20 cellular contexts compared by ENCODE assay signal in the genomic region with DNA sequence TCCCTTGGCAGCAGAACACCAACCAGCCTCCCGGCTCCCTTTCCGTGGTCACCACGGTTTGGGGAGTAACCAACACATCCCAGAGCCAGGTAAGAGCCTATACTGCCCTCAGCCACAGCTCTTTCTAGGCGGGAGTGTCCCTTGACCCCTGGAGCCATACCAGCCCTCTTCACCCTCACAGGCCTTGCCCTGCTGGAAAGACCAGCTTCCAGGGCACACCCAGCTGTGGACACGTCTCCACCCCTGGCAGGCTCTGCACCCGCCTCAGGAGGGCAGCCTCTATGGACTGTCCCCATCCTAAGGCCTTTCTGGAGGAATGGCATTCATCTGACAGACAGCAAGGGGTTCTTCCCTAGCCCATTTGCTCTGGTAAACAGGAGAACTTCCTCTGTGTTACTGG. TPM values are rescaled to one million over a fixed set of nuclear protein-coding genes. Genes with fewer than 3 reads are reported as not detected.
DNase-seq lines count a peak whose midpoint lies in the region; ATAC-seq and TF ChIP-seq lines count a peak whose summit lies in the region.
"Had no signal": no experiment of that assay in that cellular context is flagged by ENCODE, and none has a peak within 500 bp of the region (broad histone marks: within the 10 kb centered on the region; RNA-seq: fewer than 3 reads in every experiment).

No MANE protein-coding gene starts in this region.

- POLR2A ChIA-PET in activated CD8-positive, alpha-beta T cell treated with anti-CD3 and anti-CD28 coated beads, Interleukin-2, amount 10 ng/mL, durations not matched to agents 7 days and 5 days (lab: Charles Lee), result no interaction called here
- POLR2A ChIA-PET in activated CD8-positive, alpha-beta T cell treated with anti-CD3 and anti-CD28 coated beads for 36 hours (lab: Charles Lee), result no interaction called here

- no peak for TF ChIP-seq EP300 in stomach (IDR thresholded peaks at IDR 0.05)

- intact Hi-C loops in activated CD8-positive, alpha-beta T cell treated with anti-CD3 and anti-CD28 coated beads for 36 hours (cut with micrococcal nuclease), result loop anchor here (5.0 kb wide), 2 partner anchors 42 to 58 kb away; partner anchors contain the start of gene PPIF
- intact Hi-C loops in left colon (cut with DNase I, micrococcal nuclease) (no loop called here), stomach (cut with DNase I; ENCODE audit: low total_unique reads) (no loop called here)

- H3K9me3 ChIP-seq in T-helper 17 cell (ENCODE audit: control insufficient read depth, low read length, poor library complexity, severe bottlenecking), result no peaks in the 10 kb centered on the region
- no peaks in the 10 kb centered on the region for H3K9me3 ChIP-seq in stomach
- H3K9me3 ChIP-seq: prostate gland, thoracic aorta had no signal

- peaks cover 43 to 84% (median 78%) of the 10 kb centered on the region in 4 donors for H3K4me1 ChIP-seq in stomach
- H3K4me1 ChIP-seq: prostate gland had no signal

- no peak overlapping the region for H3K4me3 Mint-ChIP-seq in activated CD8-positive, alpha-beta T cell treated with anti-CD3 and anti-CD28 coated beads, Interleukin-2, amount 10 ng/mL, durations not matched to agents 7 days and 5 days
- no peak overlapping the region for H3K4me3 Mint-ChIP-seq in activated CD8-positive, alpha-beta T cell treated with anti-CD3 and anti-CD28 coated beads for 36 hours
- H3K4me3 Mint-ChIP-seq in T-helper 17 cell, result no peak overlapping the region
- H3K4me3 Mint-ChIP-seq: CD4-positive, alpha-beta T cell; GM23338; nephron progenitor cell had no signal

- no peak for TF ChIP-seq CTCF in activated CD8-positive, alpha-beta T cell treated with anti-CD3 and anti-CD28 coated beads for 36 hours (IDR thresholded peaks at IDR 0.05)
- TF ChIP-seq CTCF in stomach (IDR thresholded peaks at IDR 0.05), result no peak

- H3K27ac ChIP-seq in stomach, result peak overlapping the region in 3 of 5 donors; percentile 18 to 86 (median 44)
- H3K27ac ChIP-seq: prostate gland, thoracic aorta had no signal

- no peak overlapping the region for H3K4me3 ChIP-seq in stomach
- H3K4me3 ChIP-seq: GM23338, prostate gland, thoracic aorta had no signal

- no peaks in the 10 kb centered on the region for H3K27me3 Mint-ChIP-seq in activated CD8-positive, alpha-beta T cell treated with anti-CD3 and anti-CD28 coated beads, Interleukin-2, amount 10 ng/mL, durations not matched to agents 7 days and 5 days (ENCODE audit: low read depth)
- no peaks in the 10 kb centered on the region for H3K27me3 Mint-ChIP-seq in activated CD8-positive, alpha-beta T cell treated with anti-CD3 and anti-CD28 coated beads for 36 hours
- no peaks in the 10 kb centered on the region for H3K27me3 Mint-ChIP-seq in T-helper 17 cell
- H3K27me3 Mint-ChIP-seq: CD4-positive, alpha-beta T cell had no signal

- H3K4me1 Mint-ChIP-seq in activated CD8-positive, alpha-beta T cell treated with anti-CD3 and anti-CD28 coated beads, Interleukin-2, amount 10 ng/mL, durations not matched to agents 7 days and 5 days (ENCODE audit: low read depth), result peaks cover 64% of the 10 kb centered on the region
- H3K4me1 Mint-ChIP-seq in activated CD8-positive, alpha-beta T cell treated with anti-CD3 and anti-CD28 coated beads for 36 hours (ENCODE audit: low read depth), result peaks cover 41% of the 10 kb centered on the region
- H3K4me1 Mint-ChIP-seq in T-helper 17 cell, result peaks cover 28% of the 10 kb centered on the region

- no peak for ATAC-seq in activated CD8-positive, alpha-beta T cell treated with anti-CD3 and anti-CD28 coated beads, Interleukin-2, amount 10 ng/mL, durations not matched to agents 7 days and 5 days
- no peak for ATAC-seq in activated CD8-positive, alpha-beta T cell treated with anti-CD3 and anti-CD28 coated beads for 36 hours
- no peak for ATAC-seq in T-helper 17 cell
- peak; percentile 72 for ATAC-seq in left colon
- no peak for ATAC-seq in HG03342 (IDR thresholded peaks at IDR 0.05; ENCODE audit: unreplicated experiment)
- ATAC-seq in HG02623 (IDR thresholded peaks at IDR 0.05; ENCODE audit: unreplicated experiment), result no peak
- ATAC-seq: GM23338 had no signal

- CTCF ChIA-PET in activated CD8-positive, alpha-beta T cell treated with anti-CD3 and anti-CD28 coated beads, Interleukin-2, amount 10 ng/mL, durations not matched to agents 7 days and 5 days (lab: Charles Lee), result interaction anchor here (1.2 to 1.5 kb wide), 3 partner anchors 26 to 85 kb away, joined by 3 to 4 read pairs (median 3); no protein-coding TSS in a partner anchor
- CTCF ChIA-PET in activated CD8-positive, alpha-beta T cell treated with anti-CD3 and anti-CD28 coated beads for 36 hours (lab: Charles Lee), result interaction anchor here (1.8 kb wide), 1 partner anchor 37 kb away, joined by 3 read pairs; no protein-coding TSS in a partner anchor

- no peaks in the 10 kb centered on the region for H3K9me3 Mint-ChIP-seq in activated CD8-positive, alpha-beta T cell treated with anti-CD3 and anti-CD28 coated beads, Interleukin-2, amount 10 ng/mL, durations not matched to agents 7 days and 5 days (ENCODE audit: insufficient read depth)
- H3K9me3 Mint-ChIP-seq in activated CD8-positive, alpha-beta T cell treated with anti-CD3 and anti-CD28 coated beads for 36 hours, result no peaks in the 10 kb centered on the region
- H3K9me3 Mint-ChIP-seq: activated T-helper 2 cell treated with anti-CD3 and anti-CD28 coated beads, Interferon-gamma antibody, Interleukin-2, Interleukin-4, amounts not matched to agents 10 μg/mL and 5 μg/mL and 100 μg/mL, durations not matched to agents 14 hours and 24 hours and 36 hours; CD4-positive, alpha-beta T cell; GM23338; nephron progenitor cell had no signal

- WGBS in stomach, 5 donors, result 46 to 65% (median 55%) methylated on average over 3 to 6 of the region's 6 CpGs

- H3K27me3 ChIP-seq in stomach, result no peaks in the 10 kb centered on the region

- peaks cover 34% of the 10 kb centered on the region for H3K36me3 Mint-ChIP-seq in activated CD8-positive, alpha-beta T cell treated with anti-CD3 and anti-CD28 coated beads, Interleukin-2, amount 10 ng/mL, durations not matched to agents 7 days and 5 days (ENCODE audit: low read depth)
- H3K36me3 Mint-ChIP-seq in activated CD8-positive, alpha-beta T cell treated with anti-CD3 and anti-CD28 coated beads for 36 hours (ENCODE audit: low read depth), result peaks cover 39% of the 10 kb centered on the region
- peaks cover 7% of the 10 kb centered on the region for H3K36me3 Mint-ChIP-seq in T-helper 17 cell (ENCODE audit: low read depth)

- DNase-seq in activated CD8-positive, alpha-beta T cell treated with anti-CD3 and anti-CD28 coated beads, Interleukin-2, amount 10 ng/mL, durations not matched to agents 7 days and 5 days, result no peak
- no peak for DNase-seq in activated CD8-positive, alpha-beta T cell treated with anti-CD3 and anti-CD28 coated beads for 36 hours
- DNase-seq in T-helper 17 cell, result no peak
- DNase-seq in left colon, result peak in 1 of 2 donors; percentile 48
- peak; percentile 56 for DNase-seq in stomach
- no peak for DNase-seq in GM19238 (ENCODE audit: insufficient read length, low spot score)
- DNase-seq: ACHN; caudate nucleus; CD4-positive, alpha-beta T cell; DMS53; NCI-H2029; NCI-H510A; nephron progenitor cell; stimulated activated CD8-positive, alpha-beta memory T cell treated with anti-CD3 and anti-CD28 coated beads, Interleukin-4, amount 100 ng/mL, for 48 hours had no signal

- H3K36me3 ChIP-seq in stomach, result peaks cover 54 to 99% (median 91%) of the 10 kb centered on the region in 4 donors

- peak overlapping the region; percentile 82 for H3K27ac Mint-ChIP-seq in activated CD8-positive, alpha-beta T cell treated with anti-CD3 and anti-CD28 coated beads, Interleukin-2, amount 10 ng/mL, durations not matched to agents 7 days and 5 days
- H3K27ac Mint-ChIP-seq in activated CD8-positive, alpha-beta T cell treated with anti-CD3 and anti-CD28 coated beads for 36 hours, result no peak overlapping the region
- peak overlapping the region; percentile 14 for H3K27ac Mint-ChIP-seq in T-helper 17 cell
- H3K27ac Mint-ChIP-seq: CD4-positive, alpha-beta T cell; GM23338 had no signal

- no peak for TF ChIP-seq POLR2A in stomach (IDR thresholded peaks at IDR 0.05)

RNA-seq across cellular contexts. Expression of gene PPIF, which starts 57.5 kb away (rescaled TPM):
- total RNA-seq in activated CD8-positive, alpha-beta T cell treated with anti-CD3 and anti-CD28 coated beads, Interleukin-2, amount 10 ng/mL, durations not matched to agents 7 days and 5 days, result 10 to 100 TPM; 74.7 to 77.7 TPM
- 10 to 100 TPM; 81.5 to 88.6 TPM for total RNA-seq in activated CD8-positive, alpha-beta T cell treated with anti-CD3 and anti-CD28 coated beads for 36 hours
- total RNA-seq in T-helper 17 cell (10 to 100 TPM; 59.4 to 82.3 TPM), left colon (100 to 1,000 TPM in 1 of 2 donors, 10 to 100 TPM in 1; 86.6 to 105 TPM), stomach (100 to 1,000 TPM in 1 of 5 donors, 10 to 100 TPM in 3, 1 to 10 TPM in 1; 6.4 to 149 (median 46.8) TPM)
- 100 to 1,000 TPM in 1 of 3 donors, 10 to 100 TPM in 2; 27.5 to 177 (median 54.7) TPM for polyA plus RNA-seq in stomach
